Comparison of ENCODE assay signal across 35 cellular contexts in genomic region chr22:45568213-45568612, GRCh38.
"Had no signal": no experiment of that assay in that cellular context is flagged by ENCODE, and none has a peak within 500 bp of the region (broad histone marks: within the 10 kb centered on the region; RNA-seq: fewer than 3 reads in every experiment).

No MANE protein-coding gene starts in this region.

- H3K4me2 ChIP-seq: KMS-11 had no signal

- H3K4me3 ChIP-seq: MG63 had no signal

- H3K9ac ChIP-seq: KMS-11 had no signal

- DNase-seq: Karpas-422, Kasumi-1, MG63, MM.1S, MV-4-11, NCI-H1048, NCI-H1092, NCI-H1092 treated with DMSO at 0.1 percent for 48 hours, NCI-H1105, NCI-H1105 treated with DMSO at 0.1 percent for 48 hours, NCI-H1417, NCI-H1417 treated with DMSO at 0.1 percent for 48 hours, NCI-H1436, NCI-H1436 treated with DMSO at 0.1 percent for 48 hours, NCI-H146, NCI-H1694, NCI-H1694 treated with DMSO at 0.1 percent for 48 hours, NCI-H187, NCI-H187 treated with DMSO at 0.1 percent for 48 hours, NCI-H1930, NCI-H2029, NCI-H2029 treated with DMSO at 0.1 percent for 48 hours, NCI-H2081, NCI-H2081 treated with DMSO at 0.1 percent for 48 hours, NCI-H2107, NCI-H2171, NCI-H2171 treated with DMSO at 0.1 percent for 48 hours, NCI-H2227 treated with DMSO at 0.1 percent for 48 hours, NCI-H226, NCI-H345, NCI-H446, NCI-H446 treated with DMSO at 0.1 percent for 48 hours, NCI-H510A, NCI-H510A treated with DMSO at 0.1 percent for 48 hours had no signal

- H3K27me3 ChIP-seq: MG63 had no signal

- H3K27ac ChIP-seq: KMS-11 had no signal
